ENCODE assay signal across 1 cellular context in the genomic region with DNA sequence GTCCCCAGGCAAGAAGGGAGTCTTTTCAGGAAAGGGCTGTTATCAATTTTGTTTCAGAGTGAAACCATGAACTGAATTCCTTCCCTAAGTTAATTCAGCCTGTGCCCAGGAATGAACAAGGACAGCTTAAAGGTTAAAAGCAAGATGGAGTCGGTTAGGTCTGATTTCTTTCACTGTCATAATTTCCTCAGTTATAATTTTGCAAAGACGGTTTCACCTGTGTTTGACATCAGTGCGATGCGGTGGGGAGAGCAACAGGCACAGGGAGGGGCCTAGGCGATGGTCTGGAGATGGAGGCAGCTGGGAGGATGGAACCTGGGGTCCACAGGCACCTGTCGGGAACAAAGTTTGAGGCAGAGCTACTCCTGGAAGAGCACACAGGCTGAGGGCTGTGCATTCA.
TF ChIP-seq lines count a peak whose summit lies in the region.

No MANE protein-coding gene starts in this region.

TF ChIP-seq in K562, 482 proteins besides CTCF, POLR2A, EP300 and RAD21 (continues in another document):
- no peak for TF ChIP-seq ELF2 (CRISPR knock-in tag; IDR thresholded peaks at IDR 0.05)
- no peak for TF ChIP-seq ZNF699 (CRISPR knock-in tag; IDR thresholded peaks at IDR 0.05; ENCODE audit: insufficient replicate concordance)
- TF ChIP-seq TEAD4 (IDR thresholded peaks at IDR 0.05; ENCODE audit: low read length) = no peak
- no peak for TF ChIP-seq TEAD4 (CRISPR knock-in tag; IDR thresholded peaks at IDR 0.05; ENCODE audit: borderline replicate concordance)
- 0 out of 2 replicates have a peak, but pooled peaks have one; percentile 26 for TF ChIP-seq ILK (tag; IDR thresholded peaks at IDR 0.05; ENCODE audit: borderline replicate concordance, low read depth)
- TF ChIP-seq ZNF124 (CRISPR knock-in tag; IDR thresholded peaks at IDR 0.05) = no peak
- TF ChIP-seq, protein P1, sequence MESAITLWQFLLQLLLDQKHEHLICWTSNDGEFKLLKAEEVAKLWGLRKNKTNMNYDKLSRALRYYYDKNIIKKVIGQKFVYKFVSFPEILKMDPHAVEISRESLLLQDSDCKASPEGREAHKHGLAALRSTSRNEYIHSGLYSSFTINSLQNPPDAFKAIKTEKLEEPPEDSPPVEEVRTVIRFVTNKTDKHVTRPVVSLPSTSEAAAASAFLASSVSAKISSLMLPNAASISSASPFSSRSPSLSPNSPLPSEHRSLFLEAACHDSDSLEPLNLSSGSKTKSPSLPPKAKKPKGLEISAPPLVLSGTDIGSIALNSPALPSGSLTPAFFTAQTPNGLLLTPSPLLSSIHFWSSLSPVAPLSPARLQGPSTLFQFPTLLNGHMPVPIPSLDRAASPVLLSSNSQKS (CRISPR knock-in tag; IDR thresholded peaks at IDR 0.05) = no peak
- TF ChIP-seq SNRNP70 (optimal IDR thresholded peaks at IDR 0.05; ENCODE audit: low read depth, low read length) = no peak
- TF ChIP-seq DMBX1 (CRISPR knock-in tag; IDR thresholded peaks at IDR 0.05; ENCODE audit: borderline replicate concordance) = peak; percentile 67; the same call in 1 of the 2 replicates
- no peak for TF ChIP-seq XRCC5 (IDR thresholded peaks at IDR 0.05; ENCODE audit: low read depth, low read length)
- TF ChIP-seq KDM5B (IDR thresholded peaks at IDR 0.05; ENCODE audit: insufficient replicate concordance, low read depth, low read length) = no peak
- TF ChIP-seq RBBP5 (IDR thresholded peaks at IDR 0.05; ENCODE audit: borderline replicate concordance, insufficient read depth, low read length, poor library complexity, severe bottlenecking) = no peak
- TF ChIP-seq PTRF (tag; IDR thresholded peaks at IDR 0.05) = no peak
- no peak for TF ChIP-seq MECOM (CRISPR knock-in tag; IDR thresholded peaks at IDR 0.05)
- TF ChIP-seq, protein P2, sequence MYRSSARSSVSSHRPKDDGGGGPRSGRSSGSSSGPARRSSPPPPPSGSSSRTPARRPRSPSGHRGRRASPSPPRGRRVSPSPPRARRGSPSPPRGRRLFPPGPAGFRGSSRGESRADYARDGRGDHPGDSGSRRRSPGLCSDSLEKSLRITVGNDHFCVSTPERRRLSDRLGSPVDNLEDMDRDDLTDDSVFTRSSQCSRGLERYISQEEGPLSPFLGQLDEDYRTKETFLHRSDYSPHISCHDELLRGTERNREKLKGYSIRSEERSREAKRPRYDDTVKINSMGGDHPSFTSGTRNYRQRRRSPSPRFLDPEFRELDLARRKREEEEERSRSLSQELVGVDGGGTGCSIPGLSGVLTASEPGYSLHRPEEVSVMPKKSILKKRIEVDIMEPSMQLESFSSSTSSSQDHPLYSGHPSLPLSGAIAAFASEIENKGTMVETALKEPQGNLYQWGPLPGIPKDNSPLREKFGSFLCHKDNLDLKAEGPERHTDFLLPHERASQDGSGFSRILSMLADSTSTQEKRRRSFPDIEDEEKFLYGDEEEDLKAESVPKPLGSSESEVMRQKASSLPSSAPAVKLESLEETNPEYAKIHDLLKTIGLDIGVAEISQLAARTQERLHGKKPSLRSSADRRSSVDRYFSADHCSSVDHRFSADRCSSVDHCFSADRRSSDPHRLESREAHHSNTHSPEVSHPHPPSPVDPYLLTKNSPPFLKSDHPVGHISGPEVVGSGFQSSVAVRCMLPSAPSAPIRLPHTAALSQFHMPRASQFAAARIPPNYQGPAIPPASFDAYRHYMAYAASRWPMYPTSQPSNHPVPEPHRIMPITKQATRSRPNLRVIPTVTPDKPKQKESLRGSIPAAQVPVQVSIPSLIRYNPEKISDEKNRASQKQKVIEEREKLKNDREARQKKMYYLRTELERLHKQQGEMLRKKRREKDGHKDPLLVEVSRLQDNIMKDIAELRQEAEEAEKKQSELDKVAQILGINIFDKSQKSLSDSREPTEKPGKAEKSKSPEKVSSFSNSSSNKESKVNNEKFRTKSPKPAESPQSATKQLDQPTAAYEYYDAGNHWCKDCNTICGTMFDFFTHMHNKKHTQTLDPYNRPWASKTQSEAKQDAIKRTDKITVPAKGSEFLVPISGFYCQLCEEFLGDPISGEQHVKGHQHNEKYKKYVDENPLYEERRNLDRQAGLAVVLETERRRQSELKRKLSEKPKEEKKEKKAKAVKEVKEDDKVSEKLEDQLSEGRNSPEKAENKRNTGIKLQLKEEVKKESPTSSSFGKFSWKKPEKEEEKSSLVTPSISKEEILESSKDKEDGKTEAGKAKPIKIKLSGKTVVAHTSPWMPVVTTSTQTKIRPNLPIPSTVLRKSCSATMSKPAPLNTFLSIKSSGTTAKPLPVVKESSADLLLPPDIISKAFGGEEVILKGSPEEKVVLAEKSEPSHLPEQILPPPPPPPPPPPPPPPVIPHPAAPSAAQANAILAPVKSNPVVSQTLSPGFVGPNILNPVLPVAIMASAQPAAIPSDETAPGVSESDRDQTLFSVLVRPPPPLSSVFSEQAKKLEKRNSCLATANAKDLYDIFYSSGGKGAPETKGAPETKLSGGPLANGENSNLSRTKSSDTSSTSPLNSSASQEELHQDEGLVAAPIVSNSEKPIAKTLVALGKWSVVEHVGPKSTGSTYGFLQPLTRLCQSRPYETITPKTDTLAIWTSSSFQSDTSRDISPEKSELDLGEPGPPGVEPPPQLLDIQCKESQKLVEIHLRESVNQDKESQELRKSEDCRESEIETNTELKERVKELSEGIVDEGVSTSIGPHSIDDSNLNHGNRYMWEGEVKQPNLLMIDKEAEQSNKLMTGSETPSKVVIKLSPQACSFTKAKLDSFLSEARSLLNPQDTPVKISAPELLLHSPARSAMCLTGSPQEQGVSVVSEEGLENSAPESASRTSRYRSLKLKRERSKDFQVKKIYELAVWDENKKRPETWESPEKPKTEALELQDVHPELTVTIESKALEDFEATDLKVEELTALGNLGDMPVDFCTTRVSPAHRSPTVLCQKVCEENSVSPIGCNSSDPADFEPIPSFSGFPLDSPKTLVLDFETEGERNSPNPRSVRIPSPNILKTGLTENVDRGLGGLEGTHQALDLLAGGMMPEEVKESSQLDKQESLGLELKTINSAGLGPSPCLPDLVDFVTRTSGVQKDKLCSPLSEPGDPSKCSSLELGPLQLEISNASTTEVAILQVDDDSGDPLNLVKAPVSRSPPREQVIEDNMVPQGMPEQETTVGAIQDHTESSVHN (IDR thresholded peaks at IDR 0.05; ENCODE audit: borderline replicate concordance in 1 of 2, low read depth in 1 of 2) = no peak
- no peak for TF ChIP-seq TARDBP (IDR thresholded peaks at IDR 0.05)
- no peak for TF ChIP-seq NR2C1 (IDR thresholded peaks at IDR 0.05)
- TF ChIP-seq NR2C1 (tag; IDR thresholded peaks at IDR 0.05) = peak; percentile 65
- TF ChIP-seq, protein P3, sequence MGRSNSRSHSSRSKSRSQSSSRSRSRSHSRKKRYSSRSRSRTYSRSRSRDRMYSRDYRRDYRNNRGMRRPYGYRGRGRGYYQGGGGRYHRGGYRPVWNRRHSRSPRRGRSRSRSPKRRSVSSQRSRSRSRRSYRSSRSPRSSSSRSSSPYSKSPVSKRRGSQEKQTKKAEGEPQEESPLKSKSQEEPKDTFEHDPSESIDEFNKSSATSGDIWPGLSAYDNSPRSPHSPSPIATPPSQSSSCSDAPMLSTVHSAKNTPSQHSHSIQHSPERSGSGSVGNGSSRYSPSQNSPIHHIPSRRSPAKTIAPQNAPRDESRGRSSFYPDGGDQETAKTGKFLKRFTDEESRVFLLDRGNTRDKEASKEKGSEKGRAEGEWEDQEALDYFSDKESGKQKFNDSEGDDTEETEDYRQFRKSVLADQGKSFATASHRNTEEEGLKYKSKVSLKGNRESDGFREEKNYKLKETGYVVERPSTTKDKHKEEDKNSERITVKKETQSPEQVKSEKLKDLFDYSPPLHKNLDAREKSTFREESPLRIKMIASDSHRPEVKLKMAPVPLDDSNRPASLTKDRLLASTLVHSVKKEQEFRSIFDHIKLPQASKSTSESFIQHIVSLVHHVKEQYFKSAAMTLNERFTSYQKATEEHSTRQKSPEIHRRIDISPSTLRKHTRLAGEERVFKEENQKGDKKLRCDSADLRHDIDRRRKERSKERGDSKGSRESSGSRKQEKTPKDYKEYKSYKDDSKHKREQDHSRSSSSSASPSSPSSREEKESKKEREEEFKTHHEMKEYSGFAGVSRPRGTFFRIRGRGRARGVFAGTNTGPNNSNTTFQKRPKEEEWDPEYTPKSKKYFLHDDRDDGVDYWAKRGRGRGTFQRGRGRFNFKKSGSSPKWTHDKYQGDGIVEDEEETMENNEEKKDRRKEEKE (IDR thresholded peaks at IDR 0.05; ENCODE audit: borderline replicate concordance in 1 of 2, control insufficient read depth in 1 of 2, low read depth in 2 of 2, low read length in 1 of 2) = no peak
- TF ChIP-seq, protein P4, sequence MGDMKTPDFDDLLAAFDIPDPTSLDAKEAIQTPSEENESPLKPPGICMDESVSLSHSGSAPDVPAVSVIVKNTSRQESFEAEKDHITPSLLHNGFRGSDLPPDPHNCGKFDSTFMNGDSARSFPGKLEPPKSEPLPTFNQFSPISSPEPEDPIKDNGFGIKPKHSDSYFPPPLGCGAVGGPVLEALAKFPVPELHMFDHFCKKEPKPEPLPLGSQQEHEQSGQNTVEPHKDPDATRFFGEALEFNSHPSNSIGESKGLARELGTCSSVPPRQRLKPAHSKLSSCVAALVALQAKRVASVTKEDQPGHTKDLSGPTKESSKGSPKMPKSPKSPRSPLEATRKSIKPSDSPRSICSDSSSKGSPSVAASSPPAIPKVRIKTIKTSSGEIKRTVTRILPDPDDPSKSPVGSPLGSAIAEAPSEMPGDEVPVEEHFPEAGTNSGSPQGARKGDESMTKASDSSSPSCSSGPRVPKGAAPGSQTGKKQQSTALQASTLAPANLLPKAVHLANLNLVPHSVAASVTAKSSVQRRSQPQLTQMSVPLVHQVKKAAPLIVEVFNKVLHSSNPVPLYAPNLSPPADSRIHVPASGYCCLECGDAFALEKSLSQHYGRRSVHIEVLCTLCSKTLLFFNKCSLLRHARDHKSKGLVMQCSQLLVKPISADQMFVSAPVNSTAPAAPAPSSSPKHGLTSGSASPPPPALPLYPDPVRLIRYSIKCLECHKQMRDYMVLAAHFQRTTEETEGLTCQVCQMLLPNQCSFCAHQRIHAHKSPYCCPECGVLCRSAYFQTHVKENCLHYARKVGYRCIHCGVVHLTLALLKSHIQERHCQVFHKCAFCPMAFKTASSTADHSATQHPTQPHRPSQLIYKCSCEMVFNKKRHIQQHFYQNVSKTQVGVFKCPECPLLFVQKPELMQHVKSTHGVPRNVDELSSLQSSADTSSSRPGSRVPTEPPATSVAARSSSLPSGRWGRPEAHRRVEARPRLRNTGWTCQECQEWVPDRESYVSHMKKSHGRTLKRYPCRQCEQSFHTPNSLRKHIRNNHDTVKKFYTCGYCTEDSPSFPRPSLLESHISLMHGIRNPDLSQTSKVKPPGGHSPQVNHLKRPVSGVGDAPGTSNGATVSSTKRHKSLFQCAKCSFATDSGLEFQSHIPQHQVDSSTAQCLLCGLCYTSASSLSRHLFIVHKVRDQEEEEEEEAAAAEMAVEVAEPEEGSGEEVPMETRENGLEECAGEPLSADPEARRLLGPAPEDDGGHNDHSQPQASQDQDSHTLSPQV (IDR thresholded peaks at IDR 0.05) = peak; percentile 80
- no peak for TF ChIP-seq EZH2 (IDR thresholded peaks at IDR 0.05; ENCODE audit: borderline replicate concordance, low read depth, low read length)
- TF ChIP-seq ZNF140 (CRISPR knock-in tag; IDR thresholded peaks at IDR 0.05) = no peak
- no peak for TF ChIP-seq EHMT2 (IDR thresholded peaks at IDR 0.05)
- TF ChIP-seq, protein P5, sequence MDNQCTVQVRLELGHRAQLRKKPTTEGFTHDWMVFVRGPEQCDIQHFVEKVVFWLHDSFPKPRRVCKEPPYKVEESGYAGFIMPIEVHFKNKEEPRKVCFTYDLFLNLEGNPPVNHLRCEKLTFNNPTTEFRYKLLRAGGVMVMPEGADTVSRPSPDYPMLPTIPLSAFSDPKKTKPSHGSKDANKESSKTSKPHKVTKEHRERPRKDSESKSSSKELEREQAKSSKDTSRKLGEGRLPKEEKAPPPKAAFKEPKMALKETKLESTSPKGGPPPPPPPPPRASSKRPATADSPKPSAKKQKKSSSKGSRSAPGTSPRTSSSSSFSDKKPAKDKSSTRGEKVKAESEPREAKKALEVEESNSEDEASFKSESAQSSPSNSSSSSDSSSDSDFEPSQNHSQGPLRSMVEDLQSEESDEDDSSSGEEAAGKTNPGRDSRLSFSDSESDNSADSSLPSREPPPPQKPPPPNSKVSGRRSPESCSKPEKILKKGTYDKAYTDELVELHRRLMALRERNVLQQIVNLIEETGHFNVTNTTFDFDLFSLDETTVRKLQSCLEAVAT (IDR thresholded peaks at IDR 0.05) = no peak
- no peak for TF ChIP-seq NR4A1 (CRISPR knock-in tag; IDR thresholded peaks at IDR 0.05)
- peak; percentile 87 for TF ChIP-seq NR4A1 (tag; IDR thresholded peaks at IDR 0.05)
- no peak for TF ChIP-seq TRIM24 (IDR thresholded peaks at IDR 0.05)
- TF ChIP-seq PHF21A (IDR thresholded peaks at IDR 0.05; ENCODE audit: borderline replicate concordance, low read depth) = no peak
- TF ChIP-seq ZNF589 (CRISPR knock-in tag; IDR thresholded peaks at IDR 0.05; ENCODE audit: low read depth) = no peak
- no peak for TF ChIP-seq ASH1L (IDR thresholded peaks at IDR 0.05; ENCODE audit: borderline replicate concordance, low read depth, partially characterized antibody)
- TF ChIP-seq EGR1 (conservative IDR thresholded peaks at IDR 0.05) = no peak
- no peak for TF ChIP-seq HOXB6 (CRISPR knock-in tag; IDR thresholded peaks at IDR 0.05; ENCODE audit: borderline replicate concordance)
- TF ChIP-seq RNF2 (IDR thresholded peaks at IDR 0.05) = no peak
- TF ChIP-seq NR2C2 (CRISPR knock-in tag; IDR thresholded peaks at IDR 0.05) = no peak
- no peak for TF ChIP-seq NR2C2 (tag; IDR thresholded peaks at IDR 0.05)
- no peak for TF ChIP-seq PRPF4 (IDR thresholded peaks at IDR 0.05; ENCODE audit: insufficient read depth, low read depth, low read length, poor library complexity, severe bottlenecking)
- TF ChIP-seq, protein P6, sequence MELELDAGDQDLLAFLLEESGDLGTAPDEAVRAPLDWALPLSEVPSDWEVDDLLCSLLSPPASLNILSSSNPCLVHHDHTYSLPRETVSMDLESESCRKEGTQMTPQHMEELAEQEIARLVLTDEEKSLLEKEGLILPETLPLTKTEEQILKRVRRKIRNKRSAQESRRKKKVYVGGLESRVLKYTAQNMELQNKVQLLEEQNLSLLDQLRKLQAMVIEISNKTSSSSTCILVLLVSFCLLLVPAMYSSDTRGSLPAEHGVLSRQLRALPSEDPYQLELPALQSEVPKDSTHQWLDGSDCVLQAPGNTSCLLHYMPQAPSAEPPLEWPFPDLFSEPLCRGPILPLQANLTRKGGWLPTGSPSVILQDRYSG (tag; conservative IDR thresholded peaks at IDR 0.05; ENCODE audit: low read depth) = peak; percentile 81
- no peak for TF ChIP-seq DACH1 (IDR thresholded peaks at IDR 0.05; ENCODE audit: partially characterized antibody)
- 0 out of 2 replicates have a peak, but pooled peaks have one; percentile 49 for TF ChIP-seq HDAC8 (tag; IDR thresholded peaks at IDR 0.05)
- TF ChIP-seq CEBPB (tag; IDR thresholded peaks at IDR 0.05) = no peak
